ENCODE assay signal across 21 cellular contexts in genomic region chr2:239392688-239393400, GRCh38. TPM values are rescaled to one million over a fixed set of nuclear protein-coding genes. Genes with fewer than 3 reads are reported as not detected.
DNase-seq lines count a peak whose midpoint lies in the region; ATAC-seq and TF ChIP-seq lines count a peak whose summit lies in the region.
"Had no signal": no experiment of that assay in that cellular context is flagged by ENCODE, and none has a peak within 500 bp of the region (broad histone marks: within the 10 kb centered on the region; RNA-seq: fewer than 3 reads in every experiment).

No MANE protein-coding gene starts in this region.

- peaks cover 4% of the 10 kb centered on the region for H3K36me3 Mint-ChIP-seq in activated naive CD8-positive, alpha-beta T cell treated with anti-CD3 and anti-CD28 coated beads, Interleukin-2, amount 10 ng/mL, durations not matched to agents 7 days and 5 days
- peaks cover 4% of the 10 kb centered on the region for H3K36me3 Mint-ChIP-seq in activated naive CD8-positive, alpha-beta T cell treated with anti-CD3 and anti-CD28 coated beads for 36 hours
- H3K36me3 Mint-ChIP-seq: stimulated activated effector memory CD8-positive, alpha-beta T cell treated with anti-CD3 and anti-CD28 coated beads, Interleukin-12 subunit alpha, Interleukin-12 subunit beta, amount 100 ng/mL, for 72 hours had no signal

- no peak overlapping the region for H3K4me3 Mint-ChIP-seq in activated naive CD8-positive, alpha-beta T cell treated with anti-CD3 and anti-CD28 coated beads, Interleukin-2, amount 10 ng/mL, durations not matched to agents 7 days and 5 days
- H3K4me3 Mint-ChIP-seq in activated naive CD8-positive, alpha-beta T cell treated with anti-CD3 and anti-CD28 coated beads for 36 hours, result no peak overlapping the region
- H3K4me3 Mint-ChIP-seq: activated CD4-positive, alpha-beta memory T cell treated with anti-CD3 and anti-CD28 coated beads, Interleukin-2, amount 10 ng/mL, durations not matched to agents 7 days and 5 days; stimulated activated effector memory CD8-positive, alpha-beta T cell treated with anti-CD3 and anti-CD28 coated beads, Interleukin-12 subunit alpha, Interleukin-12 subunit beta, amount 100 ng/mL, for 72 hours had no signal

- peaks cover 1% of the 10 kb centered on the region for H3K9me3 Mint-ChIP-seq in activated naive CD8-positive, alpha-beta T cell treated with anti-CD3 and anti-CD28 coated beads, Interleukin-2, amount 10 ng/mL, durations not matched to agents 7 days and 5 days
- H3K9me3 Mint-ChIP-seq in activated naive CD8-positive, alpha-beta T cell treated with anti-CD3 and anti-CD28 coated beads for 36 hours, result no peaks in the 10 kb centered on the region
- H3K9me3 Mint-ChIP-seq: activated CD4-positive, alpha-beta memory T cell treated with anti-CD3 and anti-CD28 coated beads, Interleukin-2, amount 10 ng/mL, durations not matched to agents 7 days and 5 days; stimulated activated effector memory CD8-positive, alpha-beta T cell treated with anti-CD3 and anti-CD28 coated beads, Interleukin-12 subunit alpha, Interleukin-12 subunit beta, amount 100 ng/mL, for 72 hours had no signal

- ATAC-seq in activated naive CD8-positive, alpha-beta T cell treated with anti-CD3 and anti-CD28 coated beads, Interleukin-2, amount 10 ng/mL, durations not matched to agents 7 days and 5 days (ENCODE audit: low read depth), result no peak
- ATAC-seq in GM19395 (IDR thresholded peaks at IDR 0.05; ENCODE audit: unreplicated experiment) (no peak), GM19452 (IDR thresholded peaks at IDR 0.05; ENCODE audit: unreplicated experiment) (no peak)
- ATAC-seq: HCT116; stimulated activated effector memory CD8-positive, alpha-beta T cell treated with anti-CD3 and anti-CD28 coated beads, Interleukin-12 subunit alpha, Interleukin-12 subunit beta, amount 100 ng/mL, for 72 hours had no signal

- H3K27me3 ChIP-seq in Peyer's patch (no peaks in the 10 kb centered on the region), spleen (replicated peaks in 1 of 7) (no peaks in the 10 kb centered on the region)
- H3K27me3 ChIP-seq: neutrophil, vagina had no signal

- intact Hi-C loops in spleen (cut with DNase I; ENCODE audit: low total_unique reads), result no loop called here

- DNase-seq in activated naive CD8-positive, alpha-beta T cell treated with anti-CD3 and anti-CD28 coated beads, Interleukin-2, amount 10 ng/mL, durations not matched to agents 7 days and 5 days, result peak; percentile 19
- DNase-seq in activated naive CD8-positive, alpha-beta T cell treated with anti-CD3 and anti-CD28 coated beads for 36 hours, result no peak
- peak in 2 of 3 donors; percentile 28 to 41 for DNase-seq in Peyer's patch
- peak; percentile 37 for DNase-seq in islet precursor cell
- peak; percentile 58 for DNase-seq in spleen
- DNase-seq in NCI-H1436 (lab: John Stamatoyannopoulos, UW), result no peak
- DNase-seq: activated CD4-positive, alpha-beta memory T cell treated with anti-CD3 and anti-CD28 coated beads, Interleukin-2, amount 10 ng/mL, durations not matched to agents 7 days and 5 days; activated naive CD4-positive, alpha-beta T cell treated with Interleukin-2 at 50 U/mL for 16 hours; amniotic stem cell; NCI-H1092; NCI-H1930; NCI-H69; stimulated activated CD4-positive, alpha-beta T cell treated with anti-CD3 and anti-CD28 coated beads, Interleukin-2, amount 100 ng/mL, for 48 hours; T-helper 9 cell had no signal

- TF ChIP-seq POLR2A in Peyer's patch (IDR thresholded peaks at IDR 0.05), result no peak
- TF ChIP-seq POLR2A in spleen (IDR thresholded peaks at IDR 0.05), result no peak

- H3K36me3 ChIP-seq in Peyer's patch (no peaks in the 10 kb centered on the region), spleen (peaks cover 0 to 34% (median 5%) of the 10 kb centered on the region in 6 donors)
- H3K36me3 ChIP-seq: vagina had no signal

- POLR2A ChIA-PET in activated naive CD8-positive, alpha-beta T cell treated with anti-CD3 and anti-CD28 coated beads, Interleukin-2, amount 10 ng/mL, durations not matched to agents 7 days and 5 days (lab: Charles Lee), result no interaction called here

- WGBS in spleen, 5 donors, result 87 to 92% (median 88%) methylated on average over 14 of the region's 14 CpGs

- H3K4me1 ChIP-seq in Peyer's patch (peaks cover 0 to 28% (median 0%) of the 10 kb centered on the region in 4 donors), spleen (peaks cover 10 to 51% (median 22%) of the 10 kb centered on the region in 6 donors)

- H3K27me3 Mint-ChIP-seq in activated naive CD8-positive, alpha-beta T cell treated with anti-CD3 and anti-CD28 coated beads, Interleukin-2, amount 10 ng/mL, durations not matched to agents 7 days and 5 days, result no peaks in the 10 kb centered on the region
- no peaks in the 10 kb centered on the region for H3K27me3 Mint-ChIP-seq in activated naive CD8-positive, alpha-beta T cell treated with anti-CD3 and anti-CD28 coated beads for 36 hours
- H3K27me3 Mint-ChIP-seq: activated CD4-positive, alpha-beta memory T cell treated with anti-CD3 and anti-CD28 coated beads, Interleukin-2, amount 10 ng/mL, durations not matched to agents 7 days and 5 days had no signal

- H3K9me3 ChIP-seq in Peyer's patch, result no peaks in the 10 kb centered on the region
- no peaks in the 10 kb centered on the region for H3K9me3 ChIP-seq in spleen
- H3K9me3 ChIP-seq: neutrophil, vagina had no signal

- TF ChIP-seq CTCF in Peyer's patch (IDR thresholded peaks at IDR 0.05) (no peak), spleen (IDR thresholded peaks at IDR 0.05 in 8 of 11, conservative IDR thresholded peaks at IDR 0.05 in 3 of 11) (no peak)

- peaks cover 24% of the 10 kb centered on the region for H3K4me1 Mint-ChIP-seq in activated naive CD8-positive, alpha-beta T cell treated with anti-CD3 and anti-CD28 coated beads, Interleukin-2, amount 10 ng/mL, durations not matched to agents 7 days and 5 days
- peaks cover 27% of the 10 kb centered on the region for H3K4me1 Mint-ChIP-seq in activated naive CD8-positive, alpha-beta T cell treated with anti-CD3 and anti-CD28 coated beads for 36 hours

- H3K4me3 ChIP-seq in Peyer's patch (no peak overlapping the region), spleen (no peak overlapping the region)
- H3K4me3 ChIP-seq: coronary artery, vagina had no signal

- H3K27ac ChIP-seq in Peyer's patch, result no peak overlapping the region
- no peak overlapping the region for H3K27ac ChIP-seq in spleen
- H3K27ac ChIP-seq: coronary artery, neutrophil had no signal

- H3K27ac Mint-ChIP-seq in activated naive CD8-positive, alpha-beta T cell treated with anti-CD3 and anti-CD28 coated beads, Interleukin-2, amount 10 ng/mL, durations not matched to agents 7 days and 5 days, result no peak overlapping the region
- H3K27ac Mint-ChIP-seq in activated naive CD8-positive, alpha-beta T cell treated with anti-CD3 and anti-CD28 coated beads for 36 hours, result no peak overlapping the region
- H3K27ac Mint-ChIP-seq: activated CD4-positive, alpha-beta memory T cell treated with anti-CD3 and anti-CD28 coated beads, Interleukin-2, amount 10 ng/mL, durations not matched to agents 7 days and 5 days had no signal

RNA-seq across cellular contexts. Expression of gene HDAC4, which starts 8.0 kb away (rescaled TPM):
- total RNA-seq in activated naive CD8-positive, alpha-beta T cell treated with anti-CD3 and anti-CD28 coated beads, Interleukin-2, amount 10 ng/mL, durations not matched to agents 7 days and 5 days, result 10 to 100 TPM; 54.0 to 57.4 TPM
- 10 to 100 TPM; 19.1 to 20.2 TPM for total RNA-seq in activated naive CD8-positive, alpha-beta T cell treated with anti-CD3 and anti-CD28 coated beads for 36 hours
- total RNA-seq in Peyer's patch, result 100 to 1,000 TPM in 3 of 4 donors, 10 to 100 TPM in 1; 28.9 to 198 (median 102) TPM
- total RNA-seq in spleen, result 100 to 1,000 TPM in 2 of 7 donors, 10 to 100 TPM in 5; 58.0 to 122 (median 79.4) TPM
- polyA plus RNA-seq in spleen, result 10 to 100 TPM in 1 of 3 donors, 1 to 10 TPM in 2; 3.2 to 10.1 (median 3.8) TPM

Comparison
In these comparisons a context has a peak if more than half of its experiments do, and no peak if none do; other contexts are left out.
1. DNase-seq: peak in activated naive CD8-positive, alpha-beta T cell treated with anti-CD3 and anti-CD28 coated beads, Interleukin-2, amount 10 ng/mL, durations not matched to agents 7 days and 5 days (single experiment), Peyer's patch (2 of 3), islet precursor cell (single experiment) and spleen (single experiment); none in activated naive CD8-positive, alpha-beta T cell treated with anti-CD3 and anti-CD28 coated beads for 36 hours (single experiment) and NCI-H1436 (single experiment).